In the genomic region with DNA sequence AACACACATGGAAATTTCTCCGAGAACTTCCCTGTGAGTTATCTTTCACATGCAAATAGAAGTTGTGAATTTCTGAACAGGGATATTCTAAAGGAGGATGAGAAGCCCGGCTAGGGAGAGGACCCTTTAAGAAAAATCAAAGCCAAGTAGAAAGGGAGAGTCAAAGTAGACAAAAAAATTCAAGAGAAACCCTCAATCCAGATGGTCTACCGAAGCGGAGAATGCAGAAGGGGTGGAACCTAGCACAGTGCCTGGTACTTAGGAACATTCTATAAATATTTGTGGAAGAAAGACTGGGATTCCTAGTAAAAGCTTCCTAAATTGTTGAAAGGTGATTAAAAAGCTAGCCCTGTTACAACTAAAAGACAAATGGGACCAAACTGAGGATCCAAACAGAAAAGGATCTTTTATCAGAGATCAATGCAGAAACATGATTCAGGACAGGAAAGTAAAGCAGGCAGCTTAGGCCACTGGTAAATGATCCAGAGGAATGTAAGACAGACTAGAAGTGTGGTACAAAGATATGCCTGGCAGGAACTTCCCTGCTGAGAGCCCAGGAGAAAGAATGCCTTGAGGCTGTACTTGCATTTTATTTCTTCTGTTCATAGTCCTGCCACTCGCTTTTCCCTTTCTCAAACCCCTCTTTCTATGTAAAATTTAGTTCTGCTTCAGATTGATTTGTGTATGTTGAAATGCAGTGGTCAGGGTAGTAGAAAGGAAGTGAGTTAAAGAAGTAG, we compare ENCODE assay signal across 16 cellular contexts. TPM values are rescaled to one million over a fixed set of nuclear protein-coding genes. Genes with fewer than 3 reads are reported as not detected.
DNase-seq lines count a peak whose midpoint lies in the region; ATAC-seq and TF ChIP-seq lines count a peak whose summit lies in the region.
"Had no signal": no experiment of that assay in that cellular context is flagged by ENCODE, and none has a peak within 500 bp of the region (broad histone marks: within the 10 kb centered on the region; RNA-seq: fewer than 3 reads in every experiment).

No MANE protein-coding gene starts in this region.

- H3K9me3 ChIP-seq in SJSA1 (replicated peaks), result no peaks in the 10 kb centered on the region

- H3K9me3 Mint-ChIP-seq in GM23338, result peaks cover 9% of the 10 kb centered on the region; the same call in 2 of the 3 replicates
- H3K9me3 Mint-ChIP-seq in activated naive CD8-positive, alpha-beta T cell treated with anti-CD3 and anti-CD28 coated beads for 36 hours, result peaks cover 8% of the 10 kb centered on the region
- H3K9me3 Mint-ChIP-seq: effector memory CD8-positive, alpha-beta T cell had no signal

- POLR2A ChIA-PET in RWPE1 (lab: Yijun Ruan, JAX; ENCODE audit: low non-redundant PET), result no interaction called here

- H3K9me2 ChIP-seq in GM23338 (ENCODE audit: insufficient read depth), result no peaks in the 10 kb centered on the region

- H4K20me1 ChIP-seq in GM23338 (replicated peaks; ENCODE audit: insufficient read depth), result no peaks in the 10 kb centered on the region

- H3K36me3 Mint-ChIP-seq in GM23338 (ENCODE audit: low read depth), result peaks cover 12% of the 10 kb centered on the region; the same call in 1 of the 3 replicates
- H3K36me3 Mint-ChIP-seq in activated naive CD8-positive, alpha-beta T cell treated with anti-CD3 and anti-CD28 coated beads for 36 hours, result peaks cover 11% of the 10 kb centered on the region

- H3K79me2 ChIP-seq in GM23338 (replicated peaks; ENCODE audit: insufficient read depth), result no peaks in the 10 kb centered on the region

- H3K27me3 Mint-ChIP-seq in GM23338 (ENCODE audit: insufficient read depth, low read depth, poor library complexity), result peaks cover 6% of the 10 kb centered on the region
- H3K27me3 Mint-ChIP-seq in activated naive CD8-positive, alpha-beta T cell treated with anti-CD3 and anti-CD28 coated beads for 36 hours, result no peaks in the 10 kb centered on the region
- H3K27me3 Mint-ChIP-seq: effector memory CD8-positive, alpha-beta T cell had no signal

- H3K4me2 ChIP-seq in GM23338, result peak overlapping the region; percentile 56
- H3K4me2 ChIP-seq: KMS-11 had no signal

- CTCF ChIA-PET in RWPE1 (lab: Yijun Ruan, JAX), result interaction anchor here (1.2 kb wide), 1 partner anchor 11 kb away, joined by 4 read pairs; no protein-coding TSS in a partner anchor

- peaks cover 6% of the 10 kb centered on the region; the same call in 1 of the 2 replicates for H3F3A ChIP-seq in GM23338 (replicated peaks; ENCODE audit: low read depth)

- H3K4me3 ChIP-seq in GM23338, result peak overlapping the region; percentile 20
- H3K4me3 ChIP-seq in SJSA1, result no peak overlapping the region

- H3K36me3 ChIP-seq in GM23338 (ENCODE audit: insufficient read depth), result no peaks in the 10 kb centered on the region
- no peaks in the 10 kb centered on the region for H3K36me3 ChIP-seq in SJSA1

- H3K4me1 ChIP-seq in GM23338 (ENCODE audit: insufficient read depth), result peaks cover 34% of the 10 kb centered on the region
- H3K4me1 ChIP-seq in SJSA1 (replicated peaks), result peaks cover 75% of the 10 kb centered on the region

- peak overlapping the region; percentile 95 for H3K27ac Mint-ChIP-seq in GM23338
- no peak overlapping the region for H3K27ac Mint-ChIP-seq in activated naive CD8-positive, alpha-beta T cell treated with anti-CD3 and anti-CD28 coated beads for 36 hours
- H3K27ac Mint-ChIP-seq: activated naive CD4-positive, alpha-beta T cell treated with anti-CD3 and anti-CD28 coated beads for 36 hours; effector memory CD8-positive, alpha-beta T cell had no signal

- H3K4me1 Mint-ChIP-seq in GM23338, result peaks cover 54% of the 10 kb centered on the region
- peaks cover 19% of the 10 kb centered on the region for H3K4me1 Mint-ChIP-seq in activated naive CD8-positive, alpha-beta T cell treated with anti-CD3 and anti-CD28 coated beads for 36 hours

- ATAC-seq in GM23338 (peak; percentile 78), HG02623 (IDR thresholded peaks at IDR 0.05; ENCODE audit: unreplicated experiment) (no peak)
- ATAC-seq: effector memory CD8-positive, alpha-beta T cell had no signal

- H3K27ac ChIP-seq in GM23338 (ENCODE audit: low read depth), result peak overlapping the region; percentile 87
- peak overlapping the region; percentile 85 for H3K27ac ChIP-seq in SJSA1
- no peak overlapping the region for H3K27ac ChIP-seq in RWPE1
- H3K27ac ChIP-seq: KMS-11 had no signal

- peak overlapping the region; percentile 35 for H3K4me3 Mint-ChIP-seq in GM23338
- no peak overlapping the region for H3K4me3 Mint-ChIP-seq in activated naive CD8-positive, alpha-beta T cell treated with anti-CD3 and anti-CD28 coated beads for 36 hours
- H3K4me3 Mint-ChIP-seq: activated naive CD4-positive, alpha-beta T cell treated with anti-CD3 and anti-CD28 coated beads for 36 hours; effector memory CD8-positive, alpha-beta T cell had no signal

- H3K27me3 ChIP-seq in GM23338 (ENCODE audit: insufficient read depth) (no peaks in the 10 kb centered on the region), SJSA1 (replicated peaks) (no peaks in the 10 kb centered on the region)

- TF ChIP-seq CTCF in GM23338 (conservative IDR thresholded peaks at IDR 0.05; ENCODE audit: low read depth in 2 of 2), result no peak
- TF ChIP-seq CTCF in RWPE1 (conservative IDR thresholded peaks at IDR 0.05; ENCODE audit: low read depth), result no peak

- no peak overlapping the region for H2AFZ ChIP-seq in GM23338

- peak; percentile 86 for DNase-seq in GM23338 (ENCODE audit: low spot score)
- DNase-seq in SJSA1 (ENCODE audit: low read depth in 1 of 2, low spot score in 2 of 2), result peak in 1 of 2 experiments; percentile 55
- DNase-seq in glomerular visceral epithelial cell (ENCODE audit: extremely low spot score), result peak; percentile 62
- DNase-seq in smooth muscle cell of the brain vasculature (ENCODE audit: low read depth, low spot score), result peak; percentile 53
- DNase-seq in activated naive CD8-positive, alpha-beta T cell treated with anti-CD3 and anti-CD28 coated beads for 36 hours, result no peak
- no peak for DNase-seq in RWPE1 (ENCODE audit: low spot score)
- DNase-seq: activated CD4-positive, alpha-beta T cell treated with anti-CD3 and anti-CD28 coated beads, Interleukin-2, amount 50 U/mL, for 1 hour; activated naive CD4-positive, alpha-beta T cell treated with anti-CD3 and anti-CD28 coated beads for 36 hours; DMS53; effector memory CD8-positive, alpha-beta T cell; kidney; NCI-H510A; stimulated activated CD4-positive, alpha-beta T cell treated with anti-CD3 and anti-CD28 coated beads, Interleukin-1b, Interleukin-23, amount 100 ng/mL, for 48 hours; stimulated activated naive CD4-positive, alpha-beta T cell treated with Interleukin-2 at 50 U/mL for 16 hours had no signal

TF ChIP-seq in GM23338, 12 proteins besides CTCF, POLR2A, EP300 and RAD21 (continues in another document):
- TF ChIP-seq EZH2 (IDR thresholded peaks at IDR 0.05; ENCODE audit: low read depth, unreplicated experiment) (no peak), POLR2AphosphoS5 (IDR thresholded peaks at IDR 0.05; ENCODE audit: low read depth) (no peak), STAT1 (IDR thresholded peaks at IDR 0.05; ENCODE audit: unreplicated experiment) (no peak), ZNF331 (CRISPR knock-in tag; IDR thresholded peaks at IDR 0.05; ENCODE audit: low read depth) (no peak), CREB1 (CRISPR knock-in tag; IDR thresholded peaks at IDR 0.05; ENCODE audit: low read depth) (no peak)
- TF ChIP-seq, protein P1, sequence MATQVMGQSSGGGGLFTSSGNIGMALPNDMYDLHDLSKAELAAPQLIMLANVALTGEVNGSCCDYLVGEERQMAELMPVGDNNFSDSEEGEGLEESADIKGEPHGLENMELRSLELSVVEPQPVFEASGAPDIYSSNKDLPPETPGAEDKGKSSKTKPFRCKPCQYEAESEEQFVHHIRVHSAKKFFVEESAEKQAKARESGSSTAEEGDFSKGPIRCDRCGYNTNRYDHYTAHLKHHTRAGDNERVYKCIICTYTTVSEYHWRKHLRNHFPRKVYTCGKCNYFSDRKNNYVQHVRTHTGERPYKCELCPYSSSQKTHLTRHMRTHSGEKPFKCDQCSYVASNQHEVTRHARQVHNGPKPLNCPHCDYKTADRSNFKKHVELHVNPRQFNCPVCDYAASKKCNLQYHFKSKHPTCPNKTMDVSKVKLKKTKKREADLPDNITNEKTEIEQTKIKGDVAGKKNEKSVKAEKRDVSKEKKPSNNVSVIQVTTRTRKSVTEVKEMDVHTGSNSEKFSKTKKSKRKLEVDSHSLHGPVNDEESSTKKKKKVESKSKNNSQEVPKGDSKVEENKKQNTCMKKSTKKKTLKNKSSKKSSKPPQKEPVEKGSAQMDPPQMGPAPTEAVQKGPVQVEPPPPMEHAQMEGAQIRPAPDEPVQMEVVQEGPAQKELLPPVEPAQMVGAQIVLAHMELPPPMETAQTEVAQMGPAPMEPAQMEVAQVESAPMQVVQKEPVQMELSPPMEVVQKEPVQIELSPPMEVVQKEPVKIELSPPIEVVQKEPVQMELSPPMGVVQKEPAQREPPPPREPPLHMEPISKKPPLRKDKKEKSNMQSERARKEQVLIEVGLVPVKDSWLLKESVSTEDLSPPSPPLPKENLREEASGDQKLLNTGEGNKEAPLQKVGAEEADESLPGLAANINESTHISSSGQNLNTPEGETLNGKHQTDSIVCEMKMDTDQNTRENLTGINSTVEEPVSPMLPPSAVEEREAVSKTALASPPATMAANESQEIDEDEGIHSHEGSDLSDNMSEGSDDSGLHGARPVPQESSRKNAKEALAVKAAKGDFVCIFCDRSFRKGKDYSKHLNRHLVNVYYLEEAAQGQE (IDR thresholded peaks at IDR 0.05; ENCODE audit: unreplicated experiment), result no peak
- TF ChIP-seq, protein P2, sequence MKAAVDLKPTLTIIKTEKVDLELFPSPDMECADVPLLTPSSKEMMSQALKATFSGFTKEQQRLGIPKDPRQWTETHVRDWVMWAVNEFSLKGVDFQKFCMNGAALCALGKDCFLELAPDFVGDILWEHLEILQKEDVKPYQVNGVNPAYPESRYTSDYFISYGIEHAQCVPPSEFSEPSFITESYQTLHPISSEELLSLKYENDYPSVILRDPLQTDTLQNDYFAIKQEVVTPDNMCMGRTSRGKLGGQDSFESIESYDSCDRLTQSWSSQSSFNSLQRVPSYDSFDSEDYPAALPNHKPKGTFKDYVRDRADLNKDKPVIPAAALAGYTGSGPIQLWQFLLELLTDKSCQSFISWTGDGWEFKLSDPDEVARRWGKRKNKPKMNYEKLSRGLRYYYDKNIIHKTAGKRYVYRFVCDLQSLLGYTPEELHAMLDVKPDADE (IDR thresholded peaks at IDR 0.05), result peak; percentile 54; the same call in 1 of the 2 replicates

RNA-seq across cellular contexts. Expression of a gene that starts 19.5 kb away (rescaled TPM):
- total RNA-seq in GM23338 (2014; rRNA removed; shearing (Covaris generic)), result 133 and 172 TPM in 2 replicates
- 38.1 and 43.2 TPM in 2 replicates for polyA plus RNA-seq in GM23338 (2016; fragmentation: Nextera tagmentation; extraction: Ambion mirVana)
- total RNA-seq in SJSA1 (2014; rRNA removed; shearing (Covaris generic)), result 176 and 177 TPM in 2 replicates
- 100 to 1,000 TPM; 192 to 201 TPM for total RNA-seq in activated naive CD8-positive, alpha-beta T cell treated with anti-CD3 and anti-CD28 coated beads for 36 hours

Comparison
In these comparisons a context has a peak if more than half of its experiments do, and no peak if none do; other contexts are left out.
1. DNase-seq: peak in GM23338 (single experiment), glomerular visceral epithelial cell (single experiment) and smooth muscle cell of the brain vasculature (single experiment); none in activated naive CD8-positive, alpha-beta T cell treated with anti-CD3 and anti-CD28 coated beads for 36 hours (single experiment) and RWPE1 (single experiment).